In the genomic region with DNA sequence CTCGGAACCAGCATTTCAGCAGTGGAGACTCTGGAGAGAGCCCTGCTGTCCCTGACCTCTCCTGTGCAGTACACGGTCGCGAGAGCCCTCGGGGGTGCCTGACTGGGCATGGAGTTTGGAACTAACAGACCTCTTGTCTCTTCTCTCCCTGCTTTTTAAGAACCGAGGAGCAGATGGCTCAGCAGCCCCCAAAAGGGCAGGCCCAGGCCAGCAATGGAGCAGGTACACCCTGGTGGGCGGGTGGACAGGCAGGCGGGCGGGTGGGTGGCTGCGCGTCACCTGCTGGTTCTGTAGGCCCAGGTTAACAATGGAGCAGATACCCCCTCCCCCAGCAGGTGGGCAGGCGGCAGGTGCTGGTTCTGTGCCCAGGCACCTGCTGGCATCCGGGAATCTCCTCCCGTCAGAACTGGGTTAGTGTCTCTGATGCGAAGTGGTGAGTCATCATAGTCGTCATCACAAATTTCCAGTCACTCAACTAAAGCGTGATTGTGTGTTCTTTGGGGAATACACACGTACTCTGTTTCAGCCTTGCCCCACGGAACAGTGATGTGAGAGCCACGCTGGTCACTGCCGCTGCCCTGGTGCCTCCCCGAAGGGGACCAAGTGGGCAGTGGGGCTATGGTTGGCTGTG, we compare ENCODE assay signal across 9 cellular contexts. TPM values are rescaled to one million over a fixed set of nuclear protein-coding genes. Genes with fewer than 3 reads are reported as not detected.
DNase-seq lines count a peak whose midpoint lies in the region; ATAC-seq, FAIRE-seq and TF ChIP-seq lines count a peak whose summit lies in the region.
"Had no signal": no experiment of that assay in that cellular context is flagged by ENCODE, and none has a peak within 500 bp of the region (broad histone marks: within the 10 kb centered on the region; RNA-seq: fewer than 3 reads in every experiment).

No MANE protein-coding gene starts in this region.

- H3K9me3 Mint-ChIP-seq in activated CD4-positive, alpha-beta T cell treated with anti-CD3 and anti-CD28 coated beads, Interleukin-2, amount 10 ng/mL, durations not matched to agents 7 days and 5 days = no peaks in the 10 kb centered on the region
- H3K9me3 Mint-ChIP-seq in WTC11 = no peaks in the 10 kb centered on the region

- H3K4me3 ChIP-seq in endothelial cell of umbilical vein (replicated peaks in 1 of 3; ENCODE audit: insufficient read depth in 1 of 3, low read depth in 1 of 3, low read length in 3 of 3) = no peak overlapping the region

- H3K4me2 ChIP-seq in endothelial cell of umbilical vein (ENCODE audit: insufficient read depth, low read length) = no peak overlapping the region

- TF ChIP-seq CTCF in WTC11 (IDR thresholded peaks at IDR 0.05) = no peak
- TF ChIP-seq CTCF in endothelial cell of umbilical vein (IDR thresholded peaks at IDR 0.05; ENCODE audit: extremely low read depth in 1 of 2, insufficient read depth in 1 of 2, low read depth in 1 of 2, low read length in 2 of 2) = no peak

- no peaks in the 10 kb centered on the region for H3K9me1 ChIP-seq in endothelial cell of umbilical vein (replicated peaks; ENCODE audit: control insufficient read depth, extremely low read depth, insufficient read depth, low read length)

- intact Hi-C loops in endothelial cell of umbilical vein (cut with micrococcal nuclease) = no loop called here

- H3K27me3 Mint-ChIP-seq in activated CD4-positive, alpha-beta T cell treated with anti-CD3 and anti-CD28 coated beads, Interleukin-2, amount 10 ng/mL, durations not matched to agents 7 days and 5 days = no peaks in the 10 kb centered on the region
- H3K27me3 Mint-ChIP-seq in WTC11 (ENCODE audit: low read depth) = no peaks in the 10 kb centered on the region

- H3K27ac Mint-ChIP-seq in activated CD4-positive, alpha-beta T cell treated with anti-CD3 and anti-CD28 coated beads, Interleukin-2, amount 10 ng/mL, durations not matched to agents 7 days and 5 days = no peak overlapping the region
- peak overlapping the region; percentile 81; the same call in 1 of the 2 replicates for H3K27ac Mint-ChIP-seq in WTC11

- FAIRE-seq in endothelial cell of umbilical vein (lab: Jason Lieb, UNC) = no peak

- H3K79me2 ChIP-seq in endothelial cell of umbilical vein (ENCODE audit: control insufficient read depth, insufficient read depth, low read length) = no peaks in the 10 kb centered on the region

- ATAC-seq in WTC11 = no peak
- no peak for ATAC-seq in GM21526 (IDR thresholded peaks at IDR 0.05; ENCODE audit: low FRiP score, unreplicated experiment)
- ATAC-seq in HG03108 (IDR thresholded peaks at IDR 0.05; ENCODE audit: unreplicated experiment) = no peak
- ATAC-seq: Panc1 had no signal

- no peaks in the 10 kb centered on the region for H4K20me1 ChIP-seq in endothelial cell of umbilical vein (replicated peaks; ENCODE audit: control insufficient read depth, extremely low read depth, insufficient read depth, low read length)

- H3K27ac ChIP-seq in endothelial cell of umbilical vein (ENCODE audit: insufficient read depth, low read depth, low read length) = no peak overlapping the region

- H3K4me1 Mint-ChIP-seq in activated CD4-positive, alpha-beta T cell treated with anti-CD3 and anti-CD28 coated beads, Interleukin-2, amount 10 ng/mL, durations not matched to agents 7 days and 5 days = peaks cover 15% of the 10 kb centered on the region
- peaks cover 5% of the 10 kb centered on the region for H3K4me1 Mint-ChIP-seq in WTC11

- no peaks in the 10 kb centered on the region for H3K9me3 ChIP-seq in endothelial cell of umbilical vein (replicated peaks; ENCODE audit: control insufficient read depth, insufficient read depth, low read length)

- H3K4me1 ChIP-seq in endothelial cell of umbilical vein (ENCODE audit: control insufficient read depth, extremely low read depth, insufficient read depth, low read length) = no peaks in the 10 kb centered on the region

- H3K36me3 Mint-ChIP-seq in activated CD4-positive, alpha-beta T cell treated with anti-CD3 and anti-CD28 coated beads, Interleukin-2, amount 10 ng/mL, durations not matched to agents 7 days and 5 days (ENCODE audit: low read depth) = no peaks in the 10 kb centered on the region
- H3K36me3 Mint-ChIP-seq in WTC11 = no peaks in the 10 kb centered on the region

- H2AFZ ChIP-seq in endothelial cell of umbilical vein (ENCODE audit: low read depth, low read length) = no peak overlapping the region

- DNase-seq in activated CD4-positive, alpha-beta T cell treated with anti-CD3 and anti-CD28 coated beads for 1 hour = peak; percentile 38
- no peak for DNase-seq in activated CD4-positive, alpha-beta T cell treated with anti-CD3 and anti-CD28 coated beads, Interleukin-2, amount 10 ng/mL, durations not matched to agents 7 days and 5 days
- DNase-seq in WTC11 (ENCODE audit: low spot score) = no peak
- no peak for DNase-seq in endothelial cell of umbilical vein (ENCODE audit: low read depth, low spot score)
- DNase-seq in stimulated activated CD4-positive, alpha-beta T cell treated with anti-CD3 and anti-CD28 coated beads, Interleukin-2, amount 100 ng/mL, for 24 hours = peak; percentile 46 to 48
- no peak for DNase-seq in dedifferentiated amniotic fluid mesenchymal stem cell (ENCODE audit: extremely low spot score)

- dilution Hi-C loops in endothelial cell of umbilical vein (cut with MboI; ENCODE audit: extremely low pct_ligation_motif_present, low sequenced_read_pairs) = no loop called here

- POLR2A ChIA-PET in activated CD4-positive, alpha-beta T cell treated with anti-CD3 and anti-CD28 coated beads, Interleukin-2, amount 10 ng/mL, durations not matched to agents 7 days and 5 days (lab: Charles Lee) = no interaction called here
- POLR2A ChIA-PET in WTC11 (lab: Charles Lee) (no interaction called here), endothelial cell of umbilical vein (lab: Charles Lee) (no interaction called here)

- no peak for TF ChIP-seq POLR2A in endothelial cell of umbilical vein (IDR thresholded peaks at IDR 0.05; ENCODE audit: low read depth, low read length)

- H3K36me3 ChIP-seq in endothelial cell of umbilical vein (ENCODE audit: control insufficient read depth in 2 of 2, extremely low read depth in 1 of 2, insufficient read depth in 2 of 2, low read length in 2 of 2) = no peaks in the 10 kb centered on the region

- no TSS peak for BruUV-seq in endothelial cell of umbilical vein (replicated peaks; lab: Mats Ljungman, UMichigan)

- no peaks in the 10 kb centered on the region for H3K27me3 ChIP-seq in endothelial cell of umbilical vein (ENCODE audit: control insufficient read depth in 2 of 2, insufficient read depth in 2 of 2, low read length in 2 of 2)

- CTCF ChIA-PET in activated CD4-positive, alpha-beta T cell treated with anti-CD3 and anti-CD28 coated beads, Interleukin-2, amount 10 ng/mL, durations not matched to agents 7 days and 5 days (lab: Charles Lee) = no interaction called here
- CTCF ChIA-PET in WTC11 (lab: Charles Lee) (interaction anchor here (1.0 to 2.3 kb wide), 2 partner anchors 20 to 98 kb away, joined by 4 to 11 read pairs; no protein-coding TSS in a partner anchor), endothelial cell of umbilical vein (lab: Charles Lee) (no interaction called here)

- H3K4me3 Mint-ChIP-seq in activated CD4-positive, alpha-beta T cell treated with anti-CD3 and anti-CD28 coated beads, Interleukin-2, amount 10 ng/mL, durations not matched to agents 7 days and 5 days = no peak overlapping the region
- no peak overlapping the region for H3K4me3 Mint-ChIP-seq in WTC11

- no peak overlapping the region for H3K9ac ChIP-seq in endothelial cell of umbilical vein (replicated peaks; ENCODE audit: extremely low read depth, insufficient read depth, low read length)

TF ChIP-seq in WTC11, 78 proteins besides CTCF, POLR2A, EP300 and RAD21 (continues in another document):
- TF ChIP-seq, protein P1, sequence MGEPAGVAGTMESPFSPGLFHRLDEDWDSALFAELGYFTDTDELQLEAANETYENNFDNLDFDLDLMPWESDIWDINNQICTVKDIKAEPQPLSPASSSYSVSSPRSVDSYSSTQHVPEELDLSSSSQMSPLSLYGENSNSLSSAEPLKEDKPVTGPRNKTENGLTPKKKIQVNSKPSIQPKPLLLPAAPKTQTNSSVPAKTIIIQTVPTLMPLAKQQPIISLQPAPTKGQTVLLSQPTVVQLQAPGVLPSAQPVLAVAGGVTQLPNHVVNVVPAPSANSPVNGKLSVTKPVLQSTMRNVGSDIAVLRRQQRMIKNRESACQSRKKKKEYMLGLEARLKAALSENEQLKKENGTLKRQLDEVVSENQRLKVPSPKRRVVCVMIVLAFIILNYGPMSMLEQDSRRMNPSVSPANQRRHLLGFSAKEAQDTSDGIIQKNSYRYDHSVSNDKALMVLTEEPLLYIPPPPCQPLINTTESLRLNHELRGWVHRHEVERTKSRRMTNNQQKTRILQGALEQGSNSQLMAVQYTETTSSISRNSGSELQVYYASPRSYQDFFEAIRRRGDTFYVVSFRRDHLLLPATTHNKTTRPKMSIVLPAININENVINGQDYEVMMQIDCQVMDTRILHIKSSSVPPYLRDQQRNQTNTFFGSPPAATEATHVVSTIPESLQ (CRISPR knock-in tag; IDR thresholded peaks at IDR 0.05) = no peak

TF ChIP-seq in endothelial cell of umbilical vein, 7 proteins besides CTCF, POLR2A, EP300 and RAD21 (continues in another document):
- no peak for TF ChIP-seq EZH2 (IDR thresholded peaks at IDR 0.05; ENCODE audit: borderline replicate concordance, low read depth, low read length, severe bottlenecking)
- no peak for TF ChIP-seq POLR2AphosphoS5 (IDR thresholded peaks at IDR 0.05; ENCODE audit: insufficient read depth, low read depth, low read length)
- TF ChIP-seq JUN (IDR thresholded peaks at IDR 0.05; ENCODE audit: borderline replicate concordance, insufficient read depth, insufficient read length, low read depth) = peak; percentile 37
- TF ChIP-seq, protein P2, sequence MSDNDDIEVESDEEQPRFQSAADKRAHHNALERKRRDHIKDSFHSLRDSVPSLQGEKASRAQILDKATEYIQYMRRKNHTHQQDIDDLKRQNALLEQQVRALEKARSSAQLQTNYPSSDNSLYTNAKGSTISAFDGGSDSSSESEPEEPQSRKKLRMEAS (IDR thresholded peaks at IDR 0.05; ENCODE audit: insufficient read depth, insufficient read length) = no peak
- TF ChIP-seq GATA2 (IDR thresholded peaks at IDR 0.05; ENCODE audit: insufficient read depth, insufficient read length, low read depth, low read length) = no peak
- no peak for TF ChIP-seq MYC (IDR thresholded peaks at IDR 0.05; ENCODE audit: low read depth, low read length)

RNA-seq across cellular contexts. Expression of a gene that starts 41.1 kb away (rescaled TPM):
- total RNA-seq in activated CD4-positive, alpha-beta T cell treated with anti-CD3 and anti-CD28 coated beads, Interleukin-2, amount 10 ng/mL, durations not matched to agents 7 days and 5 days = 10 to 100 TPM; 40.8 to 43.2 TPM
- 32.8 to 41.0 TPM (median 33.1 TPM) in 3 replicates for total RNA-seq in WTC11 (2021)
- 14.8 and 17.3 TPM in 2 replicates for total RNA-seq in endothelial cell of umbilical vein
- polyA plus RNA-seq in endothelial cell of umbilical vein = 5.9 and 7.1 TPM in 2 replicates
- polyA plus RNA-seq in endothelial cell of umbilical vein (2011; cell fraction: cytosol; rRNA removed) = 5.2 and 7.8 TPM in 2 replicates
- 12.6 and 22.0 TPM in 2 replicates for polyA plus RNA-seq in endothelial cell of umbilical vein (2011; cell fraction: nucleus; rRNA removed)
- polyA plus RNA-seq in endothelial cell of umbilical vein (2012) = 6.1 and 12.4 TPM in 2 replicates
- 13.8 and 35.4 TPM in 2 replicates for polyA minus RNA-seq in endothelial cell of umbilical vein
- polyA minus RNA-seq in endothelial cell of umbilical vein (2011; cell fraction: cytosol; rRNA and poly(A)+ RNA removed) = 7.1 TPM
- polyA minus RNA-seq in endothelial cell of umbilical vein (2011; cell fraction: nucleus; rRNA and poly(A)+ RNA removed) = 9.3 and 14.8 TPM in 2 replicates

Comparison
In these comparisons a context has a peak if more than half of its experiments do, and no peak if none do; other contexts are left out.
1. DNase-seq: peak in activated CD4-positive, alpha-beta T cell treated with anti-CD3 and anti-CD28 coated beads for 1 hour (single experiment) and stimulated activated CD4-positive, alpha-beta T cell treated with anti-CD3 and anti-CD28 coated beads, Interleukin-2, amount 100 ng/mL, for 24 hours (2 of 2); none in activated CD4-positive, alpha-beta T cell treated with anti-CD3 and anti-CD28 coated beads, Interleukin-2, amount 10 ng/mL, durations not matched to agents 7 days and 5 days (single experiment), WTC11 (single experiment), endothelial cell of umbilical vein (single experiment) and dedifferentiated amniotic fluid mesenchymal stem cell (single experiment).